8 cellular contexts compared by ENCODE assay signal in the genomic region with DNA sequence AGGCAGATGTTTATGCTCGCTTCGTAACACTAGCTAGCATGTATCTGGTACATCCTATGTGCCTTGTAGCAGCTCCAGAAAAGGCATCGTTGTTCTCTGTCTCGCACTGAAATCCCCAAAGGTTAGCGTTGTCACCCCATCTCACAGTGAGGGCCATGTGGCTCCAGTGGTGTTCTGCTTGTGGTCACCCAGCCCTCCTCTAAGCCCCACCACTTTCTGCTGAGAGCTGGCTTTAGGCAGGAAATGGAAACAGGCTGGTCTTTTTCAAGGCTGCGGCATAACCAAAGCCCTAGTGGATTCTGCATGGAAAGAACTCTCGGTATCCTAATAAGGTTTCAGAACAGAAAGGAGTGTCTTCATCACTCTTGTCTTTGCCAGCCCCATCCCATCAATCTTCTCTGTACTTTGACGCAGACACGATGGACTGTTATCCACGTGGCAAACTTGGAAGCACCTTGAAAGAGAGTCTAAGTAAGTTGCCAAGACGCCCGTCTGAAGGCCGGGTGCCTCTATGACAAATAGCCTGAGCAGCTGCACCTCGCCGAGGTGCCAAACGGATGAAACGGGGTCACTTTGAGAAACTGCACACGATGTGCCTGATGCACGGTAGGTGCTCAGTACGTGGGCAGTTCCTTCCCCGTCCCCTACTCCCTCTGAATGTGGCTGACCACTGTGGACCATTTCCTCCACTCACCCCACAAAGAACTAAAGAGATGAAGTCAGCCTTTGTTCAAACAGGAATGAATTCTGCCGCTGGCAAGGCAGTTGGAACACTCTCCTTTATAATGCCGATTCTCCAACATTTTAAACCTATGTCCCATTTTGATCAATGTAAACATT. TPM values are rescaled to one million over a fixed set of nuclear protein-coding genes. Genes with fewer than 3 reads are reported as not detected.
A peak's percentile ranks its signal among the peaks of the same experiment; 100 is the strongest.
DNase-seq lines count a peak whose midpoint lies in the region; TF ChIP-seq lines count a peak whose summit lies in the region.

No MANE protein-coding gene starts in this region.

- DNase-seq in DMS53 (lab: John Stamatoyannopoulos, UW) (peak; percentile 24), DMS53 treated with DMSO at 0.1 percent for 48 hours (lab: John Stamatoyannopoulos, UW; ENCODE audit: unreplicated experiment) (no peak), NAMALWA (ENCODE audit: low spot score) (peak; percentile 85), fibroblast of pulmonary artery (ENCODE audit: low read depth) (peak; percentile 87), spleen (peak; percentile 72), cerebellum (ENCODE audit: low spot score) (no peak), HuH-7 (ENCODE audit: low spot score) (no peak), dedifferentiated amniotic fluid mesenchymal stem cell (ENCODE audit: extremely low spot score) (no peak)

- TF ChIP-seq POLR2A in spleen (IDR thresholded peaks at IDR 0.05), result no peak

- 35 to 49% (median 44%) methylated on average over 23 of the region's 23 CpGs for WGBS in spleen, 5 donors

- H3K4me3 ChIP-seq in fibroblast of pulmonary artery (replicated peaks; ENCODE audit: low read depth, low read length) (peak overlapping the region; percentile 4), spleen (peak overlapping the region in 1 of 8 donors; percentile 4)

- no peaks in the 10 kb centered on the region for H3K36me3 ChIP-seq in spleen

- H3K27me3 ChIP-seq in spleen (replicated peaks in 1 of 7), result no peaks in the 10 kb centered on the region

- TF ChIP-seq CTCF in fibroblast of pulmonary artery (IDR thresholded peaks at IDR 0.05; ENCODE audit: low read length, missing control alignments) (no peak), spleen (IDR thresholded peaks at IDR 0.05 in 8 of 11, conservative IDR thresholded peaks at IDR 0.05 in 3 of 11) (no peak)

- intact Hi-C loops in spleen (cut with DNase I; ENCODE audit: low total_unique reads), result no loop called here

- H3K4me1 ChIP-seq in spleen, result peaks cover 36 to 100% (median 84%) of the 10 kb centered on the region in 6 donors

- peak overlapping the region; percentile 21 to 85 (median 73) for H3K27ac ChIP-seq in spleen

- H3K9me3 ChIP-seq in spleen, result no peaks in the 10 kb centered on the region

RNA-seq across cellular contexts. Expression of a gene that starts 57.8 kb away (rescaled TPM):
- 100 to 1,000 TPM in 3 of 7 donors, 10 to 100 TPM in 4; 74.2 to 143 (median 96.4) TPM for total RNA-seq in spleen
- polyA plus RNA-seq in spleen, result 10 to 100 TPM; 21.9 to 27.8 (median 27.2) TPM
- 46.9 TPM for total RNA-seq in cerebellum

Comparison
In these comparisons a context has a peak if more than half of its experiments do, and no peak if none do; other contexts are left out.
1. DNase-seq: peak in DMS53 (single experiment), NAMALWA (single experiment), fibroblast of pulmonary artery (single experiment) and spleen (single experiment); none in DMS53 treated with DMSO at 0.1 percent for 48 hours (single experiment), cerebellum (single experiment), HuH-7 (single experiment) and dedifferentiated amniotic fluid mesenchymal stem cell (single experiment).